21 cellular contexts compared by ENCODE assay signal in genomic region chr5:34013547-34013946, GRCh38. TPM values are rescaled to one million over a fixed set of nuclear protein-coding genes. Genes with fewer than 3 reads are reported as not detected.
DNase-seq lines count a peak whose midpoint lies in the region; ATAC-seq and TF ChIP-seq lines count a peak whose summit lies in the region.
"Had no signal": no experiment of that assay in that cellular context is flagged by ENCODE, and none has a peak within 500 bp of the region (broad histone marks: within the 10 kb centered on the region; RNA-seq: fewer than 3 reads in every experiment).

No MANE protein-coding gene starts in this region.

- no peak overlapping the region for H3K27ac Mint-ChIP-seq in activated CD4-positive, alpha-beta T cell treated with anti-CD3 and anti-CD28 coated beads, Interleukin-2, amount 10 ng/mL, durations not matched to agents 24 days and 14 days
- H3K27ac Mint-ChIP-seq: CD4-positive, alpha-beta memory T cell; GM23338; H9 had no signal

- H3K27me3 Mint-ChIP-seq in activated CD4-positive, alpha-beta T cell treated with anti-CD3 and anti-CD28 coated beads, Interleukin-2, amount 10 ng/mL, durations not matched to agents 24 days and 14 days: peaks cover 2% of the 10 kb centered on the region
- H3K27me3 Mint-ChIP-seq: CD4-positive, alpha-beta memory T cell had no signal

- peaks cover 17% of the 10 kb centered on the region for H3K4me1 Mint-ChIP-seq in activated CD4-positive, alpha-beta T cell treated with anti-CD3 and anti-CD28 coated beads, Interleukin-2, amount 10 ng/mL, durations not matched to agents 24 days and 14 days

- no peak overlapping the region for H3K4me3 ChIP-seq in RWPE2 (ENCODE audit: severe bottlenecking)
- H3K4me3 ChIP-seq: A549, GM23338 had no signal

- no peaks in the 10 kb centered on the region for H3K36me3 ChIP-seq in RWPE2 (ENCODE audit: low read depth)

- no peaks in the 10 kb centered on the region for H3K36me3 Mint-ChIP-seq in activated CD4-positive, alpha-beta T cell treated with anti-CD3 and anti-CD28 coated beads, Interleukin-2, amount 10 ng/mL, durations not matched to agents 24 days and 14 days (ENCODE audit: low read depth)
- H3K36me3 Mint-ChIP-seq: CD4-positive, alpha-beta memory T cell had no signal

- H3K27ac ChIP-seq in RWPE2 (ENCODE audit: poor library complexity, severe bottlenecking): no peak overlapping the region
- H3K27ac ChIP-seq in epithelial cell of prostate: peak overlapping the region; percentile 1
- H3K27ac ChIP-seq in RWPE1: no peak overlapping the region
- H3K27ac ChIP-seq: A549 had no signal

- POLR2A ChIA-PET in RWPE1 (lab: Yijun Ruan, JAX; ENCODE audit: low non-redundant PET): no interaction called here

- TF ChIP-seq CTCF in RWPE2 (IDR thresholded peaks at IDR 0.05; ENCODE audit: poor library complexity, severe bottlenecking) (no peak), RWPE1 (conservative IDR thresholded peaks at IDR 0.05; ENCODE audit: low read depth) (no peak)

- H3K4me1 ChIP-seq in RWPE2 (ENCODE audit: insufficient read depth, poor library complexity, severe bottlenecking): peaks cover 6% of the 10 kb centered on the region

- intact Hi-C loops in activated CD4-positive, alpha-beta T cell treated with anti-CD3 and anti-CD28 coated beads, Interleukin-2, amount 10 ng/mL, durations not matched to agents 24 days and 14 days (cut with micrococcal nuclease): no loop called here

- 0 out of 3 replicates have a peak, but pooled peaks have one; percentile 21 for ATAC-seq in RWPE2 (ENCODE audit: low read depth)
- ATAC-seq: A549, GM23338, HCT116 had no signal

- no peak overlapping the region for H3K4me3 Mint-ChIP-seq in activated CD4-positive, alpha-beta T cell treated with anti-CD3 and anti-CD28 coated beads, Interleukin-2, amount 10 ng/mL, durations not matched to agents 24 days and 14 days
- H3K4me3 Mint-ChIP-seq: CD4-positive, alpha-beta memory T cell; GM23338; H9 had no signal

- H3K9me3 Mint-ChIP-seq in activated CD4-positive, alpha-beta T cell treated with anti-CD3 and anti-CD28 coated beads, Interleukin-2, amount 10 ng/mL, durations not matched to agents 24 days and 14 days: peaks cover 10% of the 10 kb centered on the region
- H3K9me3 Mint-ChIP-seq: GM23338, H9 had no signal

- CTCF ChIA-PET in RWPE1 (lab: Yijun Ruan, JAX): no interaction called here

- no peaks in the 10 kb centered on the region for H3K9me3 ChIP-seq in RWPE2 (ENCODE audit: severe bottlenecking)
- H3K9me3 ChIP-seq: A549 had no signal

- H3K27me3 ChIP-seq in RWPE2 (ENCODE audit: insufficient read depth, poor library complexity, severe bottlenecking): no peaks in the 10 kb centered on the region

- DNase-seq in activated CD4-positive, alpha-beta T cell treated with anti-CD3 and anti-CD28 coated beads, Interleukin-2, amount 10 ng/mL, durations not matched to agents 24 days and 14 days: peak; percentile 34
- DNase-seq in activated CD4-positive, alpha-beta T cell treated with anti-CD3 and anti-CD28 coated beads, Interleukin-2, amount 50 U/mL, for 1 hour: no peak
- no peak for DNase-seq in RWPE2 (ENCODE audit: low spot score)
- no peak for DNase-seq in epithelial cell of prostate (ENCODE audit: low read depth, low spot score)
- no peak for DNase-seq in RKO (ENCODE audit: low spot score)
- DNase-seq in activated naive CD4-positive, alpha-beta T cell treated with anti-CD3 and anti-CD28 coated beads, Interleukin-2, amount 50 U/mL, for 16 hours: no peak
- no peak for DNase-seq in RWPE1 (ENCODE audit: low spot score)
- DNase-seq: 8988T; ACHN; Calu3; CD4-positive, alpha-beta memory T cell; COR-L47; DMS53; DMS79 treated with DMSO at 0.1 percent for 48 hours; GF-D8; H9 had no signal

RNA-seq across cellular contexts. Expression of gene AMACR, which starts 5.7 kb away (rescaled TPM):
- 6.4 and 7.7 TPM in 2 replicates for total RNA-seq in activated CD4-positive, alpha-beta T cell treated with anti-CD3 and anti-CD28 coated beads, Interleukin-2, amount 10 ng/mL, durations not matched to agents 24 days and 14 days

RNA-seq across cellular contexts. Expression of gene SLC45A2, which starts 29.1 kb away (rescaled TPM):
- not detected in 2 replicates for total RNA-seq in activated CD4-positive, alpha-beta T cell treated with anti-CD3 and anti-CD28 coated beads, Interleukin-2, amount 10 ng/mL, durations not matched to agents 24 days and 14 days
- total RNA-seq: Calu3; CD4-positive, alpha-beta memory T cell; Daoy; GM23338; H4; H9 had no signal

RNA-seq across cellular contexts. Expression of gene C1QTNF3, which starts 29.5 kb away (rescaled TPM):
- 2.0 and 2.1 TPM in 2 replicates for total RNA-seq in activated CD4-positive, alpha-beta T cell treated with anti-CD3 and anti-CD28 coated beads, Interleukin-2, amount 10 ng/mL, durations not matched to agents 24 days and 14 days
